In the genomic region with DNA sequence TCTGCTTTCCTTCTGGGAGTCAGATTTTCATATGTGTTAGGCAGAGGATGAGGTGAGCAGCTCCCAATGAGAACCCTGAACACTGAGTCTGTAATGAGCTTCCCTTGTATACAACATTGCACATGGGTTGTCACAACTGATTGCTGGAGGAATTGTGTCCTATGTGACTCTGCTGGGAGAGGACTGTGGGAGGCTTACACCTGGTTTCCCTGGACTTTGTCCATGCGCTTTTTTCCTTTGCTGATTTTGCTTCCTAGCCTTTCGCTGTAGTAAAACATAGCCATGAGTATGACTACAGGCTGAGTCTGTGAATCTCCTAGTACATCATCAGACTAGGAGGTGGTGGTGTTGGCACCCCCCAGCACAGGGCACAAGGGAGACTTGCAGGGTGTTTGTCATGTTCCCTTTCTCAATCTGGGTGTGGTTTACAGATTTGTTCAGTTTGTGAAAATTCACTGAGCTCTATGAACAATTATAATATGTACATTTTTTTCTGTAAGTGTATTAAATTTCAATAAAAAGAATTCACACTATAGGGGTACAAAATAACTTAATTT, we compare ENCODE assay signal across 20 cellular contexts. TPM values are rescaled to one million over a fixed set of nuclear protein-coding genes. Genes with fewer than 3 reads are reported as not detected.
DNase-seq lines count a peak whose midpoint lies in the region; ATAC-seq and TF ChIP-seq lines count a peak whose summit lies in the region.
"Had no signal": no experiment of that assay in that cellular context is flagged by ENCODE, and none has a peak within 500 bp of the region (broad histone marks: within the 10 kb centered on the region; RNA-seq: fewer than 3 reads in every experiment).

No MANE protein-coding gene starts in this region.

- no peak overlapping the region for H4K91ac ChIP-seq in mesenchymal stem cell (ENCODE audit: low read length)

- no peak for DNase-seq in CD8-positive, alpha-beta memory T cell
- DNase-seq in WERI-Rb-1 (no peak), mesenchymal stem cell (no peak), globus pallidus (ENCODE audit: low spot score) (no peak), chondrocyte (ENCODE audit: low spot score) (no peak)
- DNase-seq: activated gamma-delta T cell, DND-41, foreskin melanocyte, H7, NCI-H146, NCI-H510A treated with DMSO at 0.1 percent for 48 hours, posterior cingulate gyrus had no signal

- H4K8ac ChIP-seq in mesenchymal stem cell (ENCODE audit: low read length) = no peak overlapping the region

- H3K27ac ChIP-seq in 22Rv1 = 0 out of 2 replicates have a peak overlapping the region, but pooled peaks have one; percentile 5
- H3K27ac ChIP-seq in CD8-positive, alpha-beta memory T cell (ENCODE audit: low read depth, low read length) = no peak overlapping the region
- peak overlapping the region; percentile 87 for H3K27ac ChIP-seq in WERI-Rb-1
- no peak overlapping the region for H3K27ac ChIP-seq in mesenchymal stem cell (ENCODE audit: low read length, poor library complexity, severe bottlenecking)
- H3K27ac ChIP-seq: BLaER1, Peyer's patch had no signal

- peak overlapping the region in 4 of 7 donors; percentile 14 to 86 (median 80) for H3K4me3 Mint-ChIP-seq in CD8-positive, alpha-beta memory T cell
- no peak overlapping the region for H3K4me3 Mint-ChIP-seq in chondrocyte (ENCODE audit: unreplicated experiment)

- H3K4me2 ChIP-seq in mesenchymal stem cell (ENCODE audit: low read length, poor library complexity, severe bottlenecking) = no peak overlapping the region
- H3K4me2 ChIP-seq: BLaER1 had no signal

- H3K27me3 ChIP-seq in CD8-positive, alpha-beta memory T cell (ENCODE audit: insufficient read depth, low read length, poor library complexity, severe bottlenecking) = no peaks in the 10 kb centered on the region
- H3K27me3 ChIP-seq in WERI-Rb-1 (ENCODE audit: insufficient read depth, low read depth, severe bottlenecking) (no peaks in the 10 kb centered on the region), mesenchymal stem cell (ENCODE audit: control insufficient read depth in 1 of 2, insufficient read depth in 1 of 2, low read length in 2 of 2) (no peaks in the 10 kb centered on the region)
- H3K27me3 ChIP-seq: BLaER1, Peyer's patch had no signal

- no peak overlapping the region for H2BK15ac ChIP-seq in mesenchymal stem cell (ENCODE audit: low read depth, poor library complexity, severe bottlenecking)

- CTCF ChIA-PET in CD8-positive, alpha-beta memory T cell (lab: Charles Lee) = no interaction called here

- no peak overlapping the region for H3K4ac ChIP-seq in mesenchymal stem cell (ENCODE audit: low read depth in 1 of 2, low read length in 2 of 2)

- no peak overlapping the region for H2BK120ac ChIP-seq in mesenchymal stem cell (ENCODE audit: low read depth, low read length)

- H3K27me3 Mint-ChIP-seq in CD8-positive, alpha-beta memory T cell = no peaks in the 10 kb centered on the region
- no peaks in the 10 kb centered on the region for H3K27me3 Mint-ChIP-seq in chondrocyte (ENCODE audit: low read depth)

- H3K14ac ChIP-seq in mesenchymal stem cell (ENCODE audit: low read length in 2 of 2) = no peak overlapping the region

- peak overlapping the region in 2 of 8 donors; percentile 7 to 27 for H3K27ac Mint-ChIP-seq in CD8-positive, alpha-beta memory T cell
- H3K27ac Mint-ChIP-seq in chondrocyte (ENCODE audit: unreplicated experiment) = no peak overlapping the region
- H3K27ac Mint-ChIP-seq: mesothelial cell of epicardium had no signal

- peaks cover 12 to 28% (median 24%) of the 10 kb centered on the region in 3 donors for H3K4me1 Mint-ChIP-seq in CD8-positive, alpha-beta memory T cell
- H3K4me1 Mint-ChIP-seq in chondrocyte (ENCODE audit: low read depth) = peaks cover 26% of the 10 kb centered on the region

- peaks cover 14% of the 10 kb centered on the region for H3K4me1 ChIP-seq in CD8-positive, alpha-beta memory T cell (ENCODE audit: insufficient read depth, low read length)
- H3K4me1 ChIP-seq in mesenchymal stem cell (ENCODE audit: control insufficient read depth, insufficient read depth, low read depth, low read length) = peaks cover 21% of the 10 kb centered on the region

- H2BK12ac ChIP-seq in mesenchymal stem cell (ENCODE audit: low read length in 2 of 2) = no peak overlapping the region

- 97% methylated on average over 2 of the region's 2 CpGs for WGBS in mesenchymal stem cell

- POLR2A ChIA-PET in CD8-positive, alpha-beta memory T cell (lab: Charles Lee) = no interaction called here

- H2BK5ac ChIP-seq in mesenchymal stem cell (ENCODE audit: low read depth, low read length, poor library complexity, severe bottlenecking) = no peak overlapping the region

- no peaks in the 10 kb centered on the region for H3K9me3 ChIP-seq in CD8-positive, alpha-beta memory T cell (ENCODE audit: low read length)
- no peaks in the 10 kb centered on the region for H3K9me3 ChIP-seq in WERI-Rb-1 (ENCODE audit: severe bottlenecking)
- no peaks in the 10 kb centered on the region for H3K9me3 ChIP-seq in mesenchymal stem cell (ENCODE audit: control insufficient read depth, low read length)
- H3K9me3 ChIP-seq: BLaER1, Peyer's patch had no signal

- no peaks in the 10 kb centered on the region for H3K9me3 Mint-ChIP-seq in CD8-positive, alpha-beta memory T cell
- no peaks in the 10 kb centered on the region for H3K9me3 Mint-ChIP-seq in chondrocyte (ENCODE audit: low read depth)
- H3K9me3 Mint-ChIP-seq: mesothelial cell of epicardium had no signal

- peaks cover 36% of the 10 kb centered on the region for H3K79me1 ChIP-seq in mesenchymal stem cell (replicated peaks; ENCODE audit: low read length, poor library complexity, severe bottlenecking)

- H3K23ac ChIP-seq in mesenchymal stem cell (ENCODE audit: low read length in 2 of 2) = no peak overlapping the region

- no peak overlapping the region for H3K18ac ChIP-seq in mesenchymal stem cell (ENCODE audit: low read depth in 1 of 2, low read length in 2 of 2)

- ATAC-seq in GM21390 (IDR thresholded peaks at IDR 0.05; ENCODE audit: unreplicated experiment) = no peak
- ATAC-seq in HG02642 (IDR thresholded peaks at IDR 0.05; ENCODE audit: poor library complexity, unreplicated experiment) = no peak

- peaks cover 0 to 31% (median under 1%) of the 10 kb centered on the region in 3 donors for H3K36me3 Mint-ChIP-seq in CD8-positive, alpha-beta memory T cell
- H3K36me3 Mint-ChIP-seq in chondrocyte (ENCODE audit: low read depth) = peaks cover 3% of the 10 kb centered on the region

- H3K4me3 ChIP-seq in CD8-positive, alpha-beta memory T cell (ENCODE audit: low read length) = no peak overlapping the region
- H3K4me3 ChIP-seq in WERI-Rb-1 (ENCODE audit: low read depth, low read length) = no peak overlapping the region
- peak overlapping the region in 1 of 2 experiments; percentile 30 for H3K4me3 ChIP-seq in mesenchymal stem cell (ENCODE audit: insufficient read depth in 1 of 2, low read depth in 1 of 2, low read length in 2 of 2)
- H3K4me3 ChIP-seq: BLaER1, Peyer's patch had no signal

- TF ChIP-seq CTCF in 22Rv1 (IDR thresholded peaks at IDR 0.05) (no peak), WERI-Rb-1 (IDR thresholded peaks at IDR 0.05; ENCODE audit: low read depth, low read length) (no peak), chondrocyte (IDR thresholded peaks at IDR 0.05) (no peak)

- H3K9ac ChIP-seq in mesenchymal stem cell (ENCODE audit: low read length) = peak overlapping the region; percentile 51
- H3K9ac ChIP-seq: BLaER1 had no signal

- H3K36me3 ChIP-seq in CD8-positive, alpha-beta memory T cell (ENCODE audit: insufficient read depth, low read length) = peaks cover 6% of the 10 kb centered on the region
- peaks cover 39% of the 10 kb centered on the region for H3K36me3 ChIP-seq in WERI-Rb-1
- H3K36me3 ChIP-seq in mesenchymal stem cell (ENCODE audit: control insufficient read depth in 1 of 2, insufficient read depth in 2 of 2, low read depth in 1 of 2, low read length in 2 of 2) = peaks cover 31 to 51% of the 10 kb centered on the region in 2 experiments

- H2AFZ ChIP-seq in mesenchymal stem cell (ENCODE audit: low read depth, low read length) = no peak overlapping the region

- H2AK5ac ChIP-seq in mesenchymal stem cell (ENCODE audit: low read length, severe bottlenecking) = no peak overlapping the region

RNA-seq across cellular contexts. Expression of gene PLK1, which starts 1.7 kb away (rescaled TPM):
- 10 to 100 TPM; 48.3 to 49.7 TPM for total RNA-seq in CD8-positive, alpha-beta memory T cell
- 0.41 TPM for polyA plus RNA-seq in CD8-positive, alpha-beta memory T cell
- 12.9 TPM for polyA plus RNA-seq in mesenchymal stem cell (2013, experiment 1 of 2)
- 11.7 TPM for polyA plus RNA-seq in mesenchymal stem cell (2013, experiment 2 of 2)
- 6.2 to 14.5 TPM (median 14.2 TPM) in 3 replicates for total RNA-seq in chondrocyte

RNA-seq across cellular contexts. Expression of gene DCTN5, which starts 35.7 kb away (rescaled TPM):
- total RNA-seq in CD8-positive, alpha-beta memory T cell = 100 to 1,000 TPM in 1 of 2 experiments, 10 to 100 TPM in 1; 99.1 to 104 TPM
- 65.1 TPM for polyA plus RNA-seq in CD8-positive, alpha-beta memory T cell
- polyA plus RNA-seq in mesenchymal stem cell (2013, experiment 1 of 2) = 51.0 TPM
- polyA plus RNA-seq in mesenchymal stem cell (2013, experiment 2 of 2) = 49.7 TPM
- total RNA-seq in chondrocyte = 65.9 to 69.8 TPM (median 68.0 TPM) in 3 replicates

RNA-seq across cellular contexts. Expression of gene PALB2, which starts 35.9 kb away (rescaled TPM):
- 10 to 100 TPM; 27.7 to 27.8 TPM for total RNA-seq in CD8-positive, alpha-beta memory T cell
- 9.3 TPM for polyA plus RNA-seq in CD8-positive, alpha-beta memory T cell
- polyA plus RNA-seq in mesenchymal stem cell (2013, experiment 1 of 2) = 13.8 TPM
- 14.4 TPM for polyA plus RNA-seq in mesenchymal stem cell (2013, experiment 2 of 2)
- total RNA-seq in chondrocyte = 8.4 to 13.2 TPM (median 8.7 TPM) in 3 replicates

RNA-seq across cellular contexts. Expression of gene ERN2, which starts 36.0 kb away (rescaled TPM):
- not detected for total RNA-seq in CD8-positive, alpha-beta memory T cell
- not detected for polyA plus RNA-seq in CD8-positive, alpha-beta memory T cell
- polyA plus RNA-seq in mesenchymal stem cell (2013, experiment 1 of 2) = 0.06 TPM
- polyA plus RNA-seq in mesenchymal stem cell (2013, experiment 2 of 2) = 0.05 TPM
- not detected in 3 replicates for total RNA-seq in chondrocyte
- total RNA-seq: T-helper 2 cell treated with Interferon-gamma antibody and Interleukin-4, amounts not matched to agents 100 ng/mL and 5 ng/mL, for 36 hours; temporal lobe had no signal

Comparison
In these comparisons a context has a peak if more than half of its experiments do, and no peak if none do; other contexts are left out.
1. H3K27ac ChIP-seq: peak in 22Rv1 (single experiment) and WERI-Rb-1 (single experiment); none in CD8-positive, alpha-beta memory T cell (single experiment) and mesenchymal stem cell (single experiment).